Comparison of ENCODE assay signal across 14 cellular contexts in the genomic region with DNA sequence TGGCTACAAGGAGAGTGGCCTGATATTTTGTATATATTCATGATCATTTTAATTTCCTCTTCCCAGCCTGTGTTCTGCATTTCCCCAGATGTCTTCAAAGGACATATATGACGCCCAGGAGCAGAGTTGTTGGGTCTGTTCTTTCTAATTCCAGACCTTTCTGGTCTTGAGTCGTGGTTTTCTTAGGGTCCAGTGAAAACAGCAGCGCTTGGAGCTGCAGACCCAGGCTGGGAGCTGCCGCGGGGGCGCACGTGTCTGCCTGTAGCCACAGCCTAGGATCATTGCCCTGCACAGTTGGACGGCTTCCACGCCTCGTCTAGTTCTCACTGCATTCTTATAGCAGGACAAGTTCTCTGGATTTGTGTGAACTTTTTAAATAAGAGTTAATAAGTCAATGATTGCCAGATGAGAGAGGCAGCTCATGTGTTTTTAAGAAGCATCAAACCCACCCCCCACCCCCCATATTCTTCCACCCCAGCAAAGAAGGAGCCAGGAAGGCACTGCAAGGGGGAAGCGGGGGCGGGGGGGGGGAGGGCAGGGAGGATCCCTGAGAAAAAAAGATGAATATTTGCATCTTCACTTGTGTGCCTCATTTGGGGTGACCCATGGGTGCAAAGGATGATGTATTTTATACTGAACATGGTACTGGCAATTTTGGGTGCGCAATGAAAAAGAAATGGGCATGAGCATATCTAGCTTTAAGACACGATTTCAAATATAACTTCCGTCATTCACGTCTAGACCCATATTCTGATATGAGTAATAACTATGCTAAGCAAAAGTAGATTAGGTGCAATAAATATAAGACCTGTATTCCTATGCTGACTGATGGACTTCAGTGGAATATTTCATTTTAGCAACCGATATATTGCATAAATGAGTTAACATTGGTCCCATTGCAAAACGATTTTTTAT.
A peak's percentile ranks its signal among the peaks of the same experiment; 100 is the strongest.
DNase-seq lines count a peak whose midpoint lies in the region; ATAC-seq and TF ChIP-seq lines count a peak whose summit lies in the region.
"Had no signal": no experiment of that assay in that cellular context is flagged by ENCODE, and none has a peak within 500 bp of the region (broad histone marks: within the 10 kb centered on the region; RNA-seq: fewer than 3 reads in every experiment).

No MANE protein-coding gene starts in this region.

- dilution Hi-C loops in mammary epithelial cell (cut with HindIII; ENCODE audit: low sequenced_read_pairs) = no loop called here

- no TSS peak for BruUV-seq in mammary epithelial cell (replicated peaks; lab: Mats Ljungman, UMichigan)

- H3K36me3 ChIP-seq in breast epithelium (no peaks in the 10 kb centered on the region), mammary epithelial cell (ENCODE audit: insufficient read depth, low read length) (no peaks in the 10 kb centered on the region), uterus (no peaks in the 10 kb centered on the region)
- H3K36me3 ChIP-seq: vagina had no signal

- ATAC-seq in HG03378 (IDR thresholded peaks at IDR 0.05; ENCODE audit: unreplicated experiment) (no peak), HG03442 (IDR thresholded peaks at IDR 0.05; ENCODE audit: unreplicated experiment) (no peak), HG02852 (IDR thresholded peaks at IDR 0.05; ENCODE audit: unreplicated experiment) (no peak)

- H3K4me3 ChIP-seq in breast epithelium = peak overlapping the region in 2 of 3 donors; percentile 45 to 65
- no peak overlapping the region for H3K4me3 ChIP-seq in mammary epithelial cell (replicated peaks in 1 of 3; ENCODE audit: insufficient read depth in 1 of 3, low read depth in 2 of 3, low read length in 3 of 3)
- H3K4me3 ChIP-seq in coronary artery = peak overlapping the region; percentile 71
- H3K4me3 ChIP-seq in uterus = peak overlapping the region in 1 of 2 donors; percentile 43

- DNase-seq in breast epithelium (ENCODE audit: low spot score in 2 of 2) (no peak), mammary epithelial cell (no peak), coronary artery (ENCODE audit: low spot score) (no peak), mucosa of gallbladder (ENCODE audit: low spot score) (peak; percentile 68), uterus (peak; percentile 69 to 74)
- DNase-seq: activated gamma-delta T cell; hippocampal formation; MV-4-11; stimulated activated CD4-positive, alpha-beta T cell treated with anti-CD3 and anti-CD28 coated beads, Interleukin-12 subunit alpha, Interleukin-12 subunit beta, amount 100 ng/mL, for 4 hours; SW 1271 had no signal

- H3K9me3 ChIP-seq in breast epithelium (no peaks in the 10 kb centered on the region), mammary epithelial cell (replicated peaks; ENCODE audit: insufficient read depth, low read length) (peaks cover 4% of the 10 kb centered on the region), uterus (no peaks in the 10 kb centered on the region)
- H3K9me3 ChIP-seq: vagina had no signal

- H3K9ac ChIP-seq in mammary epithelial cell (ENCODE audit: insufficient read depth, low read length) = no peak overlapping the region

- CTCF ChIA-PET in mammary epithelial cell (lab: Charles Lee; ENCODE audit: low non-redundant PET) = no interaction called here

- intact Hi-C loops in breast epithelium (cut with DNase I; ENCODE audit: low total_unique reads) (no loop called here), mammary epithelial cell (cut with micrococcal nuclease) (no loop called here), uterus (cut with DNase I; ENCODE audit: low total_unique reads) (no loop called here)

- no peaks in the 10 kb centered on the region for H3K79me2 ChIP-seq in mammary epithelial cell (ENCODE audit: insufficient read depth, low read length)

- H3K27me3 ChIP-seq in breast epithelium (peaks cover 0 to 71% of the 10 kb centered on the region in 2 donors), mammary epithelial cell (ENCODE audit: insufficient read depth, low read length) (peaks cover 8% of the 10 kb centered on the region), uterus (no peaks in the 10 kb centered on the region)
- H3K27me3 ChIP-seq: vagina had no signal

- H3K4me1 ChIP-seq in breast epithelium (peaks cover 0 to 10% of the 10 kb centered on the region in 2 donors), mammary epithelial cell (ENCODE audit: insufficient read depth, low read length) (no peaks in the 10 kb centered on the region), uterus (peaks cover 0 to 12% of the 10 kb centered on the region in 2 donors)

- H3K27ac ChIP-seq in breast epithelium = no peak overlapping the region
- H3K27ac ChIP-seq in mammary epithelial cell (ENCODE audit: insufficient read depth, low read depth, low read length) = no peak overlapping the region
- H3K27ac ChIP-seq in coronary artery = no peak overlapping the region
- peak overlapping the region in 1 of 2 donors; percentile 88 for H3K27ac ChIP-seq in uterus
- H3K27ac ChIP-seq: vagina had no signal

- TF ChIP-seq CTCF in breast epithelium (IDR thresholded peaks at IDR 0.05) (no peak), mammary epithelial cell (conservative IDR thresholded peaks at IDR 0.05 in 1 of 2, IDR thresholded peaks at IDR 0.05 in 1 of 2; ENCODE audit: extremely low read depth in 1 of 2, insufficient read depth in 1 of 2, low read depth in 1 of 2, low read length in 2 of 2) (no peak), coronary artery (IDR thresholded peaks at IDR 0.05) (no peak), uterus (IDR thresholded peaks at IDR 0.05) (no peak)

- H3K4me2 ChIP-seq in mammary epithelial cell (ENCODE audit: insufficient read depth, low read depth, low read length) = no peak overlapping the region

- in situ Hi-C loops in mammary epithelial cell (cut with MboI; ENCODE audit: low sequenced_read_pairs in 2 of 2) = no loop called here

- WGBS in mammary epithelial cell (ENCODE audit: low coverage, missing lambda C conversion rate) = 15% methylated on average over 15 of the region's 18 CpGs

- H4K20me1 ChIP-seq in mammary epithelial cell (ENCODE audit: insufficient read depth, low read length) = no peaks in the 10 kb centered on the region

- H2AFZ ChIP-seq in mammary epithelial cell (ENCODE audit: low read depth, low read length) = no peak overlapping the region

- TF ChIP-seq POLR2A in breast epithelium (IDR thresholded peaks at IDR 0.05) (no peak), uterus (IDR thresholded peaks at IDR 0.05) (no peak)

Comparison
In these comparisons a context has a peak if more than half of its experiments do, and no peak if none do; other contexts are left out.
1. H3K4me3 ChIP-seq: peak in breast epithelium (2 of 3) and coronary artery (single experiment); none in mammary epithelial cell (0 of 3).
2. DNase-seq: peak in mucosa of gallbladder (single experiment) and uterus (2 of 2); none in breast epithelium (0 of 2), mammary epithelial cell (single experiment) and coronary artery (single experiment).